ENCODE assay signal across 1 cellular context in the genomic region with DNA sequence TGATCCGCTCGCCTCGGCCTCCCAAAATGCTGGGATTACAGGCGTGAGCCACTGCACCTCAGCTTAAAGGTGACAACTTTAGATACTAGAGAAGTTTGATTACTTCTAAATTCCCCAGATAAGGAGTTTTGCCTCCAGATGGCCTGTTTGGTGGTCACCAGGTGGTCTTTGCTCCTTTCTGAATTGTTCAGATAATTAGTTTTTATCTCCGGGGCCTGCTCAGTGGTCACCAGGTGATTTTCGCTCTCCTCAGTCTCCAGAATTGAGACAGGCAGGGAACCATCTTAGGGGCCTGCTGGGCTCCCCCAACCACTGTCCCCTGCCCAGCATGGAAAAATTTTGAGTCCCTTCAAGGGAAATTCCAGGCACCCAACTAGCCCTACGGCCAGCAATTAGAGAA.
TF ChIP-seq lines count a peak whose summit lies in the region.

No MANE protein-coding gene starts in this region.

TF ChIP-seq in SK-N-SH, 30 proteins besides CTCF, POLR2A, EP300 and RAD21 (continued from another document):
- TF ChIP-seq, protein P1, sequence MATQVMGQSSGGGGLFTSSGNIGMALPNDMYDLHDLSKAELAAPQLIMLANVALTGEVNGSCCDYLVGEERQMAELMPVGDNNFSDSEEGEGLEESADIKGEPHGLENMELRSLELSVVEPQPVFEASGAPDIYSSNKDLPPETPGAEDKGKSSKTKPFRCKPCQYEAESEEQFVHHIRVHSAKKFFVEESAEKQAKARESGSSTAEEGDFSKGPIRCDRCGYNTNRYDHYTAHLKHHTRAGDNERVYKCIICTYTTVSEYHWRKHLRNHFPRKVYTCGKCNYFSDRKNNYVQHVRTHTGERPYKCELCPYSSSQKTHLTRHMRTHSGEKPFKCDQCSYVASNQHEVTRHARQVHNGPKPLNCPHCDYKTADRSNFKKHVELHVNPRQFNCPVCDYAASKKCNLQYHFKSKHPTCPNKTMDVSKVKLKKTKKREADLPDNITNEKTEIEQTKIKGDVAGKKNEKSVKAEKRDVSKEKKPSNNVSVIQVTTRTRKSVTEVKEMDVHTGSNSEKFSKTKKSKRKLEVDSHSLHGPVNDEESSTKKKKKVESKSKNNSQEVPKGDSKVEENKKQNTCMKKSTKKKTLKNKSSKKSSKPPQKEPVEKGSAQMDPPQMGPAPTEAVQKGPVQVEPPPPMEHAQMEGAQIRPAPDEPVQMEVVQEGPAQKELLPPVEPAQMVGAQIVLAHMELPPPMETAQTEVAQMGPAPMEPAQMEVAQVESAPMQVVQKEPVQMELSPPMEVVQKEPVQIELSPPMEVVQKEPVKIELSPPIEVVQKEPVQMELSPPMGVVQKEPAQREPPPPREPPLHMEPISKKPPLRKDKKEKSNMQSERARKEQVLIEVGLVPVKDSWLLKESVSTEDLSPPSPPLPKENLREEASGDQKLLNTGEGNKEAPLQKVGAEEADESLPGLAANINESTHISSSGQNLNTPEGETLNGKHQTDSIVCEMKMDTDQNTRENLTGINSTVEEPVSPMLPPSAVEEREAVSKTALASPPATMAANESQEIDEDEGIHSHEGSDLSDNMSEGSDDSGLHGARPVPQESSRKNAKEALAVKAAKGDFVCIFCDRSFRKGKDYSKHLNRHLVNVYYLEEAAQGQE (IDR thresholded peaks at IDR 0.05; ENCODE audit: low read depth, low read length): no peak
- TF ChIP-seq RXRA (IDR thresholded peaks at IDR 0.05; ENCODE audit: borderline replicate concordance, low read depth): no peak
